ENCODE assay signal across 10 cellular contexts in genomic region chrX:48835524-48836329, GRCh38. TPM values are rescaled to one million over a fixed set of nuclear protein-coding genes. Genes with fewer than 3 reads are reported as not detected.
A peak's percentile ranks its signal among the peaks of the same experiment; 100 is the strongest.
DNase-seq lines count a peak whose midpoint lies in the region; ATAC-seq and TF ChIP-seq lines count a peak whose summit lies in the region.
"Had no signal": no experiment of that assay in that cellular context is flagged by ENCODE, and none has a peak within 500 bp of the region (broad histone marks: within the 10 kb centered on the region; RNA-seq: fewer than 3 reads in every experiment).

TSS of gene PCSK1N (minus strand) at chrX:48835610. CDS start at chrX:48835532, 78 bp downstream.

- H3K4me3 ChIP-seq in uterus: peak within 1 kb of the TSS in 1 of 2 donors; percentile 11
- H3K4me3 ChIP-seq: BLaER1 had no signal

- POLR2A ChIA-PET in RWPE1 (lab: Yijun Ruan, JAX; ENCODE audit: low non-redundant PET): no interaction called here

- TF ChIP-seq POLR2A in uterus (IDR thresholded peaks at IDR 0.05): no peak

- H3K4me3 Mint-ChIP-seq in central memory CD8-positive, alpha-beta T cell: peak within 1 kb of the TSS; percentile 75
- H3K4me3 Mint-ChIP-seq in nephron progenitor cell: peak within 1 kb of the TSS; percentile 70

- no peak for TF ChIP-seq CTCF in RWPE1 (conservative IDR thresholded peaks at IDR 0.05; ENCODE audit: low read depth)
- no peak for TF ChIP-seq CTCF in nephron progenitor cell (IDR thresholded peaks at IDR 0.05)
- no peak for TF ChIP-seq CTCF in uterus (IDR thresholded peaks at IDR 0.05)

- H3K27me3 Mint-ChIP-seq in central memory CD8-positive, alpha-beta T cell: peaks cover 26% of the 10 kb centered on the region
- H3K27me3 Mint-ChIP-seq in nephron progenitor cell (ENCODE audit: low read depth, poor library complexity): peaks cover 86% of the 10 kb centered on the region

- H3K4me1 ChIP-seq in uterus: no peaks in the 10 kb centered on the region
- H3K4me1 ChIP-seq: BLaER1 had no signal

- H3K9me3 ChIP-seq in uterus: no peaks in the 10 kb centered on the region

- peaks cover 11% of the 10 kb centered on the region for H3K4me1 Mint-ChIP-seq in central memory CD8-positive, alpha-beta T cell
- H3K4me1 Mint-ChIP-seq in nephron progenitor cell: peaks cover 12% of the 10 kb centered on the region

- CTCF ChIA-PET in RWPE1 (lab: Yijun Ruan, JAX): no interaction called here

- peak; percentile 24 for DNase-seq in activated gamma-delta T cell treated with Interleukin-2 at 50 U/mL for 16 hours
- DNase-seq in activated gamma-delta T cell (lab: John Stamatoyannopoulos, UW): no peak
- DNase-seq in RWPE1 (ENCODE audit: low spot score): peak; percentile 28
- peak in 1 of 2 donors; percentile 23 for DNase-seq in central memory CD8-positive, alpha-beta T cell (ENCODE audit: low spot score in 2 of 2)
- peak; percentile 36 for DNase-seq in nephron progenitor cell
- DNase-seq in SKM-1 treated with dmso at 0.1 percent for 144 hours (lab: John Stamatoyannopoulos, UW; ENCODE audit: unreplicated experiment): no peak
- DNase-seq in uterus: no peak

- H3K27ac ChIP-seq in RWPE1: no peak within 1 kb of the TSS
- no peak within 1 kb of the TSS for H3K27ac ChIP-seq in uterus
- H3K27ac ChIP-seq: BLaER1 had no signal

- H3K36me3 Mint-ChIP-seq in central memory CD8-positive, alpha-beta T cell (ENCODE audit: insufficient read depth): peaks cover 7% of the 10 kb centered on the region
- H3K36me3 Mint-ChIP-seq in nephron progenitor cell (ENCODE audit: low read depth): no peaks in the 10 kb centered on the region

- intact Hi-C loops in uterus (cut with DNase I; ENCODE audit: low total_unique reads): no loop called here

- peak within 1 kb of the TSS; percentile 27 for H3K27ac Mint-ChIP-seq in central memory CD8-positive, alpha-beta T cell (ENCODE audit: low read depth)
- no peak within 1 kb of the TSS for H3K27ac Mint-ChIP-seq in nephron progenitor cell

- H3K36me3 ChIP-seq in uterus: no peaks in the 10 kb centered on the region
- H3K36me3 ChIP-seq: BLaER1 had no signal

- no peaks in the 10 kb centered on the region for H3K9me3 Mint-ChIP-seq in central memory CD8-positive, alpha-beta T cell
- H3K9me3 Mint-ChIP-seq in nephron progenitor cell: peaks cover 57% of the 10 kb centered on the region

- peak; percentile 46 for ATAC-seq in central memory CD8-positive, alpha-beta T cell (replicated peaks; ENCODE audit: extremely low read depth, poor library complexity, severe bottlenecking)
- no peak for ATAC-seq in HG02970 (IDR thresholded peaks at IDR 0.05; ENCODE audit: low FRiP score, unreplicated experiment)

- no peaks in the 10 kb centered on the region for H3K27me3 ChIP-seq in uterus

RNA-seq across cellular contexts. Expression of gene PCSK1N, which starts in this region (rescaled TPM):
- total RNA-seq in uterus: 10 to 100 TPM in 1 of 4 donors, 1 to 10 TPM in 2, not detected in 1; 3.0 to 15.9 (median 3.4) TPM
- total RNA-seq: skeletal muscle tissue had no signal

Comparison
In these comparisons a context has a peak if more than half of its experiments do, and no peak if none do; other contexts are left out.
1. DNase-seq: peak in activated gamma-delta T cell treated with Interleukin-2 at 50 U/mL for 16 hours (single experiment), RWPE1 (single experiment) and nephron progenitor cell (single experiment); none in activated gamma-delta T cell (single experiment), SKM-1 treated with dmso at 0.1 percent for 144 hours (single experiment) and uterus (0 of 2).